ENCODE assay signal across 8 cellular contexts in the genomic region with DNA sequence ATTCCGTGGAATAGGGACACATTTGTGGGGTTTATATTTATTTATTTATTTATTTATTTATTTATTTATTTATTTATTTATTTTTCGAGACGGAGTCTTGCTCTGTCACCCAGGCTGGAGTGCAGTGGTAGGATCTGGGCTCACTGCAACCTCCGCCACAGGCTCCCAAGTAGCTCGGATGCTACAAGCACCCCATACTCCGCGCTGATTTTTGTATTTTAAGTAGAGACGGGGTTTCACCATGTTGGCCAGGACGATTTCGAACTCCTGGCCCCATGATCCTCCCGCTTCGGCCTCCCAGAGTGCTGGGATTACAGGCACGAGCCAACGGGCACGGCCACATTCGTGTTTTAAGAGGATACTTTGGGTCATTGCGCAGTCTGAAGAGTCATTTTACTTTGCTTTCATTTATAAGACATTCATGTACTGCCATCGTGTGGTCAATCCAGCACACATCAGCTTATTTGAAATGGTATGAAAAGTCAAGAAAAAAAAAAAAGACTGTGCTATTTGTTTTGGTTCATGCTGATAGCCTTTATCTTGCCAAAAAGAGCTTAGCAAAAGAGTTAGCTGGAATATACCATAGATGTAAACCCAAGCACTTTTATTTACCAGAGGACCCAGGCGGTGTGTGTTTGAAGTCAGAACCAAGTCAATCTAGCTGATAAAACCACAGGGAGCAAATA.
DNase-seq lines count a peak whose midpoint lies in the region; FAIRE-seq and TF ChIP-seq lines count a peak whose summit lies in the region.
"Not testable (repeated sequence)": the region's sequence is repeated elsewhere in the genome, so short reads cannot be mapped to it uniquely, and the experiment has no call there.

No MANE protein-coding gene starts in this region.

- not testable (repeated sequence) for H3F3A ChIP-seq in neural cell (ENCODE audit: insufficient read depth, low read length, poor library complexity, severe bottlenecking)

- CTCF ChIA-PET in OCI-LY7 (lab: Charles Lee; ENCODE audit: unreplicated experiment), result not testable (repeated sequence)

- not testable (repeated sequence) for H3K4me1 ChIP-seq in HAP-1; OCI-LY7 (ENCODE audit: insufficient read depth, low read length, poor library complexity, severe bottlenecking); vagina

- BruUV-seq in OCI-LY7 (replicated peaks; lab: Mats Ljungman, UMichigan), result not testable (repeated sequence)

- H3K4me2 ChIP-seq in OCI-LY7 (ENCODE audit: low read length); neural cell (ENCODE audit: low read length): not testable (repeated sequence)

- FAIRE-seq in GM12891 (lab: Jason Lieb, UNC), result peak; percentile 83

- H3K36me3 ChIP-seq in HAP-1 (replicated peaks); OCI-LY7 (ENCODE audit: insufficient read depth, low read length); neural cell (ENCODE audit: insufficient read depth, low read length); vagina: not testable (repeated sequence)

- peak; percentile 68 for TF ChIP-seq CTCF in OCI-LY7 (conservative IDR thresholded peaks at IDR 0.05; ENCODE audit: low read length)
- peak; percentile 14 for TF ChIP-seq CTCF in astrocyte of the cerebellum (IDR thresholded peaks at IDR 0.05; ENCODE audit: low read depth, low read length, missing control alignments)
- TF ChIP-seq CTCF in neural cell (IDR thresholded peaks at IDR 0.05; ENCODE audit: poor library complexity, severe bottlenecking), result peak; percentile 74
- TF ChIP-seq CTCF in vagina (IDR thresholded peaks at IDR 0.05), result peak in 2 of 3 experiments; percentile 15 to 31

- H3K27me3 ChIP-seq in HAP-1 (ENCODE audit: low read depth); neural cell (ENCODE audit: insufficient read depth, low read depth, low read length); vagina: not testable (repeated sequence)

- not testable (repeated sequence) for TF ChIP-seq POLR2A in GM12891 (IDR thresholded peaks at IDR 0.05; ENCODE audit: low read depth, low read length); vagina (IDR thresholded peaks at IDR 0.05)

- peak; percentile 81 for TF ChIP-seq RAD21 in neural cell (conservative IDR thresholded peaks at IDR 0.05)

- not testable (repeated sequence) for DNase-seq in GM12891 (ENCODE audit: insufficient read length, low spot score); OCI-LY7 (ENCODE audit: low spot score); astrocyte of the cerebellum (ENCODE audit: low read depth); vagina (ENCODE audit: extremely low spot score in 2 of 2)
- DNase-seq in HAP-1 (ENCODE audit: low spot score in 2 of 2), result peak; percentile 45 to 47
- DNase-seq in HuH-7 (ENCODE audit: low spot score), result peak; percentile 4
- DNase-seq in head of caudate nucleus, result peak; percentile 2 to 59 (median 20)

- in situ Hi-C loops in HAP-1 (cut with MboI; ENCODE audit: low sequenced_read_pairs), result loop anchor here (10.0 kb wide), 1 partner anchor 1978 kb away; no protein-coding TSS in a partner anchor
- in situ Hi-C loops in astrocyte of the cerebellum (cut with HindIII; ENCODE audit: low sequenced_read_pairs), result not testable (repeated sequence)

- H3K9ac ChIP-seq in neural cell (ENCODE audit: low read length), result not testable (repeated sequence)

- POLR2A ChIA-PET in OCI-LY7 (lab: Charles Lee), result not testable (repeated sequence)

- not testable (repeated sequence) for TF ChIP-seq EP300 in neural cell (conservative IDR thresholded peaks at IDR 0.05; ENCODE audit: poor library complexity, severe bottlenecking)

- not testable (repeated sequence) for H3K4me3 ChIP-seq in HAP-1; OCI-LY7 (ENCODE audit: low read depth, low read length, poor library complexity, severe bottlenecking); neural cell (ENCODE audit: low read length)
- H3K4me3 ChIP-seq in astrocyte of the cerebellum (ENCODE audit: low read depth, low read length), result peak overlapping the region; percentile 26
- H3K4me3 ChIP-seq in vagina, result peak overlapping the region in 1 of 2 donors; percentile 11

- not testable (repeated sequence) for H3K79me2 ChIP-seq in OCI-LY7 (ENCODE audit: insufficient read depth, low read depth, low read length); neural cell (replicated peaks; ENCODE audit: insufficient read depth, low read length)

- intact Hi-C loops in OCI-LY7 (cut with micrococcal nuclease; ENCODE audit: unreplicated experiment), result loop anchor here (5.0 kb wide), 1 partner anchor 1975 kb away; no protein-coding TSS in a partner anchor
- intact Hi-C loops in head of caudate nucleus (cut with DNase I), result loop anchor here (10.0 kb wide), 1 partner anchor 1978 kb away; no protein-coding TSS in a partner anchor
- intact Hi-C loops in vagina (cut with DNase I), result not testable (repeated sequence)

- not testable (repeated sequence) for H3K9me2 ChIP-seq in OCI-LY7 (ENCODE audit: insufficient read depth, low read length); neural cell (ENCODE audit: insufficient read depth, low read length)

- H3K9me3 ChIP-seq in HAP-1; OCI-LY7 (ENCODE audit: low read length); neural cell (ENCODE audit: low read length); vagina: not testable (repeated sequence)

- not testable (repeated sequence) for H2AFZ ChIP-seq in OCI-LY7 (ENCODE audit: low read length); neural cell (ENCODE audit: low read depth, low read length)

- not testable (repeated sequence) for H3K27ac ChIP-seq in OCI-LY7 (ENCODE audit: low read depth, low read length, poor library complexity, severe bottlenecking); neural cell (ENCODE audit: low read length); vagina

- not testable (repeated sequence) for H4K20me1 ChIP-seq in OCI-LY7 (ENCODE audit: insufficient read depth, low read length); neural cell (ENCODE audit: insufficient read depth)

TF ChIP-seq in neural cell, 6 proteins besides CTCF, POLR2A, EP300 and RAD21:
- peak; percentile 90 for TF ChIP-seq SMC3 (conservative IDR thresholded peaks at IDR 0.05; ENCODE audit: poor library complexity)

Comparison
In these comparisons a context has a peak if more than half of its experiments do, and no peak if none do; other contexts are left out.
1. CTCF ChIP-seq: peak in every context shown above with its lines; median percentile 74 in neural cell; 68 in OCI-LY7; 23 in vagina; 14 in astrocyte of the cerebellum.